ENCODE assay signal across 9 cellular contexts in genomic region chr18:55781481-55781957, GRCh38.
DNase-seq lines count a peak whose midpoint lies in the region; ATAC-seq, FAIRE-seq and TF ChIP-seq lines count a peak whose summit lies in the region.
"Had no signal": no experiment of that assay in that cellular context is flagged by ENCODE, and none has a peak within 500 bp of the region (broad histone marks: within the 10 kb centered on the region; RNA-seq: fewer than 3 reads in every experiment).

No MANE protein-coding gene starts in this region.

- TF ChIP-seq RAD21 in H1 (IDR thresholded peaks at IDR 0.05 in 1 of 2, conservative IDR thresholded peaks at IDR 0.05 in 1 of 2; ENCODE audit: low read depth in 2 of 2, low read length in 2 of 2): peak; percentile 88 to 92

- H3K14ac ChIP-seq in H1 (ENCODE audit: insufficient read length): no peak overlapping the region

- no peak overlapping the region for H2BK5ac ChIP-seq in H1 (ENCODE audit: low read depth, low read length)

- H3K79me1 ChIP-seq in H1 (ENCODE audit: low read depth, low read length): no peaks in the 10 kb centered on the region

- H3K36me3 ChIP-seq in H1 (ENCODE audit: control insufficient read depth in 2 of 4, insufficient read depth in 4 of 4, low read length in 3 of 4) (no peaks in the 10 kb centered on the region), lung (ENCODE audit: control insufficient read depth in 2 of 2, insufficient read depth in 2 of 2, low read length in 2 of 2) (no peaks in the 10 kb centered on the region)

- H4K91ac ChIP-seq in H1 (replicated peaks; ENCODE audit: insufficient read length, low read length): no peak overlapping the region

- H2BK15ac ChIP-seq in H1 (ENCODE audit: low read length): no peak overlapping the region

- peaks cover 0 to 7% (median 2%) of the 10 kb centered on the region in 4 experiments; a peak in 3 of 7 replicates for H3K27me3 ChIP-seq in H1 (replicated peaks in 1 of 4; ENCODE audit: control insufficient read depth in 3 of 4, extremely low read depth in 1 of 4, insufficient read depth in 3 of 4, low read length in 3 of 4)
- no peaks in the 10 kb centered on the region for H3K27me3 ChIP-seq in lung (ENCODE audit: control insufficient read depth, insufficient read depth)

- TF ChIP-seq POLR2A in H1 (IDR thresholded peaks at IDR 0.05; ENCODE audit: control extremely low read depth in 1 of 2, low read depth in 2 of 2, low read length in 2 of 2): no peak

- 12% methylated on average over 6 of the region's 6 CpGs; no CpG with 5 or more reads in 1 of the 2 experiments for WGBS in H1 (ENCODE audit: extremely low coverage in 1 of 2, insufficient coverage in 1 of 2, insufficient read length in 1 of 2, insufficient replicate concordance in 2 of 2, low coverage in 1 of 2, low lambda C conversion rate in 2 of 2, missing lambda C conversion rate in 1 of 2), 2 experiments
- WGBS in lung, 2 donors: 50 to 53% methylated on average over 6 of the region's 6 CpGs

- no peak overlapping the region for H2AFZ ChIP-seq in H1 (ENCODE audit: low read length)

- H4K20me1 ChIP-seq in H1 (replicated peaks in 1 of 2; ENCODE audit: control insufficient read depth in 1 of 2, insufficient read depth in 2 of 2, low read length in 2 of 2): no peaks in the 10 kb centered on the region

- peak; percentile 11 for DNase-seq in DMS79 treated with DMSO at 0.1 percent for 48 hours (lab: John Stamatoyannopoulos, UW)
- no peak for DNase-seq in DMS79 (lab: John Stamatoyannopoulos, UW)
- peak; percentile 32 to 60 for DNase-seq in NCI-H524 (lab: John Stamatoyannopoulos, UW)
- peak in 1 of 2 experiments; percentile 64 for DNase-seq in H1 (ENCODE audit: low read depth in 1 of 2, low spot score in 2 of 2)
- no peak for DNase-seq in lung (ENCODE audit: low spot score)
- no peak for DNase-seq in NOMO-1 treated with dmso at 0.1 percent for 144 hours (lab: John Stamatoyannopoulos, UW; ENCODE audit: unreplicated experiment)
- no peak for DNase-seq in activated T-cell treated with anti-CD3 and anti-CD28 coated beads, Interleukin-2, amount 50 U/mL, for 48 hours

- H2BK120ac ChIP-seq in H1 (replicated peaks; ENCODE audit: low read depth, low read length): no peak overlapping the region

- H3K4me3 ChIP-seq in H1 (ENCODE audit: extremely low read depth in 1 of 4, insufficient read depth in 2 of 4, low read depth in 3 of 4, low read length in 4 of 4) (peak overlapping the region in 2 of 4 experiments; percentile 13 to 76; a peak in 3 of 8 replicates), lung (no peak overlapping the region)

- H2BK20ac ChIP-seq in H1 (ENCODE audit: low read length): no peak overlapping the region

- ATAC-seq in lung (ENCODE audit: insufficient read depth, low FRiP score) (no peak), GM21367 (IDR thresholded peaks at IDR 0.05; ENCODE audit: unreplicated experiment) (no peak)

- H3K79me2 ChIP-seq in H1 (ENCODE audit: control insufficient read depth in 1 of 2, insufficient read depth in 2 of 2, low read length in 2 of 2): no peaks in the 10 kb centered on the region

- H4K5ac ChIP-seq in H1 (ENCODE audit: insufficient read length, low read depth, low read length): no peak overlapping the region

- H3K23me2 ChIP-seq in H1 (ENCODE audit: low read depth, low read length): peaks cover 6% of the 10 kb centered on the region

- H3K9ac ChIP-seq in H1 (replicated peaks in 1 of 4; ENCODE audit: extremely low read depth in 1 of 4, low read depth in 3 of 4, low read length in 3 of 4): no peak overlapping the region

- H4K8ac ChIP-seq in H1 (ENCODE audit: extremely low read depth, insufficient read depth, low read length): no peak overlapping the region

- H3K4me2 ChIP-seq in H1 (ENCODE audit: insufficient read depth in 1 of 2, low read depth in 2 of 2, low read length in 2 of 2): peak overlapping the region; percentile 47 to 82; a peak in 3 of 4 replicates

- FAIRE-seq in H1 (lab: Jason Lieb, UNC): peak; percentile 90
- FAIRE-seq: A204.1 had no signal

- no peak overlapping the region for H3K23ac ChIP-seq in H1 (ENCODE audit: insufficient read length)

- no peak overlapping the region for H3K4ac ChIP-seq in H1 (replicated peaks; ENCODE audit: insufficient read length, low read depth, low read length)

- no peak overlapping the region for H3K18ac ChIP-seq in H1 (ENCODE audit: extremely low read depth, low read length)

- no peak overlapping the region for H2BK12ac ChIP-seq in H1 (ENCODE audit: low read depth, low read length)

- H3K9me3 ChIP-seq in H1 (ENCODE audit: insufficient read depth in 2 of 2, low read depth in 1 of 2, low read length in 1 of 2) (no peaks in the 10 kb centered on the region), lung (ENCODE audit: control insufficient read depth in 2 of 2, insufficient read depth in 1 of 2, low read length in 1 of 2) (peaks cover 0 to 3% of the 10 kb centered on the region in 2 donors)

- no peak overlapping the region for H3K56ac ChIP-seq in H1 (replicated peaks; ENCODE audit: insufficient read length, low read depth, low read length)

- H3K4me1 ChIP-seq in H1 (replicated peaks in 1 of 4; ENCODE audit: control insufficient read depth in 3 of 4, insufficient read depth in 4 of 4, low read length in 3 of 4) (peaks cover 0 to 15% (median 7%) of the 10 kb centered on the region in 4 experiments; a peak in 6 of 7 replicates), lung (ENCODE audit: control insufficient read depth in 2 of 2, insufficient read depth in 2 of 2, low read length in 2 of 2) (peaks cover 2 to 7% of the 10 kb centered on the region in 2 donors)

- H3K27ac ChIP-seq in H1 (ENCODE audit: low read depth, low read length) (no peak overlapping the region), lung (ENCODE audit: low read depth in 1 of 2, low read length in 1 of 2) (peak overlapping the region in 1 of 2 donors; percentile 86)

- CTCF ChIA-PET in H1 (lab: Charles Lee; ENCODE audit: partially characterized antibody): interaction anchor here (0.6 to 2.6 kb wide), 21 partner anchors 9 to 795 kb away, joined by 3 to 9 read pairs (median 4); no protein-coding TSS in a partner anchor

- TF ChIP-seq EP300 in H1 (IDR thresholded peaks at IDR 0.05; ENCODE audit: borderline replicate concordance in 1 of 2, low read depth in 2 of 2, low read length in 2 of 2): peak in 1 of 2 experiments; percentile 40; a peak in 1 of 3 replicates

- POLR2A ChIA-PET in H1 (lab: Charles Lee; ENCODE audit: partially characterized antibody): interaction anchor here (1.0 kb wide), 1 partner anchor 18 kb away, joined by 3 read pairs; no protein-coding TSS in a partner anchor

- TF ChIP-seq CTCF in H1 (IDR thresholded peaks at IDR 0.05; ENCODE audit: control extremely low read depth in 1 of 3, insufficient read depth in 1 of 3, low read depth in 1 of 3, low read length in 3 of 3) (peak; percentile 66 to 82 (median 69)), lung (IDR thresholded peaks at IDR 0.05; ENCODE audit: control extremely low read depth, extremely low read depth) (peak; percentile 25)

- no peak overlapping the region for H2AK5ac ChIP-seq in H1 (ENCODE audit: low read depth, low read length)

TF ChIP-seq in H1, 55 proteins besides CTCF, POLR2A, EP300 and RAD21:
- TF ChIP-seq GTF2F1 (IDR thresholded peaks at IDR 0.05; ENCODE audit: borderline replicate concordance, low read depth, low read length) (no peak), FOSL1 (IDR thresholded peaks at IDR 0.05; ENCODE audit: insufficient read depth, low read depth, low read length) (no peak), ASH2L (IDR thresholded peaks at IDR 0.05; ENCODE audit: low read length) (peak; percentile 24), POLR2AphosphoS5 (IDR thresholded peaks at IDR 0.05; ENCODE audit: low read depth, low read length) (no peak), RNF2 (IDR thresholded peaks at IDR 0.05; ENCODE audit: borderline replicate concordance, low read depth, low read length, missing control alignments, poor library complexity, severe bottlenecking) (no peak), HDAC2 (IDR thresholded peaks at IDR 0.05; ENCODE audit: borderline replicate concordance in 1 of 2, low read depth in 2 of 2, low read length in 2 of 2) (0 out of 4 replicates have a peak, but pooled peaks of 1 of the 2 experiments have one; percentile 31), PHF8 (conservative IDR thresholded peaks at IDR 0.05; ENCODE audit: low read depth, low read length) (no peak), CHD1 (IDR thresholded peaks at IDR 0.05; ENCODE audit: low read depth, low read length) (no peak), TEAD4 (IDR thresholded peaks at IDR 0.05; ENCODE audit: low read depth, low read length) (0 out of 2 replicates have a peak, but pooled peaks have one; percentile 1), TCF12 (IDR thresholded peaks at IDR 0.05; ENCODE audit: low read depth, low read length) (no peak), SP4 (IDR thresholded peaks at IDR 0.05; ENCODE audit: low read length) (no peak), JUN (IDR thresholded peaks at IDR 0.05; ENCODE audit: low read depth, low read length) (no peak)
- TF ChIP-seq, protein P1, sequence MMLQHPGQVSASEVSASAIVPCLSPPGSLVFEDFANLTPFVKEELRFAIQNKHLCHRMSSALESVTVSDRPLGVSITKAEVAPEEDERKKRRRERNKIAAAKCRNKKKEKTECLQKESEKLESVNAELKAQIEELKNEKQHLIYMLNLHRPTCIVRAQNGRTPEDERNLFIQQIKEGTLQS (IDR thresholded peaks at IDR 0.05; ENCODE audit: insufficient read depth, low read depth, low read length): no peak
- TF ChIP-seq, protein P2, sequence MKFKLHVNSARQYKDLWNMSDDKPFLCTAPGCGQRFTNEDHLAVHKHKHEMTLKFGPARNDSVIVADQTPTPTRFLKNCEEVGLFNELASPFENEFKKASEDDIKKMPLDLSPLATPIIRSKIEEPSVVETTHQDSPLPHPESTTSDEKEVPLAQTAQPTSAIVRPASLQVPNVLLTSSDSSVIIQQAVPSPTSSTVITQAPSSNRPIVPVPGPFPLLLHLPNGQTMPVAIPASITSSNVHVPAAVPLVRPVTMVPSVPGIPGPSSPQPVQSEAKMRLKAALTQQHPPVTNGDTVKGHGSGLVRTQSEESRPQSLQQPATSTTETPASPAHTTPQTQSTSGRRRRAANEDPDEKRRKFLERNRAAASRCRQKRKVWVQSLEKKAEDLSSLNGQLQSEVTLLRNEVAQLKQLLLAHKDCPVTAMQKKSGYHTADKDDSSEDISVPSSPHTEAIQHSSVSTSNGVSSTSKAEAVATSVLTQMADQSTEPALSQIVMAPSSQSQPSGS (IDR thresholded peaks at IDR 0.05; ENCODE audit: low read length): no peak

Comparison
In these comparisons a context has a peak if more than half of its experiments do, and no peak if none do; other contexts are left out.
1. DNase-seq: peak in DMS79 treated with DMSO at 0.1 percent for 48 hours (single experiment) and NCI-H524 (2 of 2); none in DMS79 (single experiment), lung (single experiment), NOMO-1 treated with dmso at 0.1 percent for 144 hours (single experiment) and activated T-cell treated with anti-CD3 and anti-CD28 coated beads, Interleukin-2, amount 50 U/mL, for 48 hours (0 of 2).